7 cellular contexts compared by ENCODE assay signal in genomic region chr14:22976620-22977433, GRCh38. TPM values are rescaled to one million over a fixed set of nuclear protein-coding genes. Genes with fewer than 3 reads are reported as not detected.
DNase-seq lines count a peak whose midpoint lies in the region; ATAC-seq, FAIRE-seq and TF ChIP-seq lines count a peak whose summit lies in the region.
"Had no signal": no experiment of that assay in that cellular context is flagged by ENCODE, and none has a peak within 500 bp of the region (broad histone marks: within the 10 kb centered on the region; RNA-seq: fewer than 3 reads in every experiment).

No MANE protein-coding gene starts in this region.

- no TSS peak for BruUV-seq in Calu3 (replicated peaks; lab: Mats Ljungman, UMichigan)

- H3K9me3 Mint-ChIP-seq in Calu3 (ENCODE audit: low read depth, unreplicated experiment): no peaks in the 10 kb centered on the region

- TF ChIP-seq CTCF in Calu3 (IDR thresholded peaks at IDR 0.05; ENCODE audit: unreplicated experiment) (no peak), GM10248 (IDR thresholded peaks at IDR 0.05; ENCODE audit: control extremely low read depth, extremely low read depth, low read depth, missing control alignments) (no peak)

- POLR2A ChIA-PET in GM10248 (lab: Yijun Ruan, JAX): interaction anchor here (0.9 kb wide), 1 partner anchor 8 kb away, joined by 3 read pairs; no protein-coding TSS in a partner anchor

- ATAC-seq in left lobe of liver: peak; percentile 57
- ATAC-seq in GM21717 (IDR thresholded peaks at IDR 0.05; ENCODE audit: unreplicated experiment): no peak

- peak overlapping the region; percentile 63 for H3K4me3 Mint-ChIP-seq in Calu3 (ENCODE audit: low read depth, unreplicated experiment)

- DNase-seq in Calu3 (peak; percentile 54), RCC 7860 (ENCODE audit: low spot score) (peak; percentile 70), left lobe of liver (ENCODE audit: low spot score) (peak; percentile 69), GM10248 (ENCODE audit: extremely low spot score) (no peak)
- DNase-seq in central memory CD4-positive, alpha-beta T cell: no peak

- CTCF ChIA-PET in Calu3 (lab: Charles Lee) (interaction anchor here (0.6 to 2.3 kb wide), 7 partner anchors 10 to 92 kb away, joined by 3 to 8 read pairs (median 5); partner anchors contain the start of gene PRMT5), GM10248 (lab: Yijun Ruan, JAX) (interaction anchor here (0.7 to 12.1 kb wide), 13 partner anchors 9 to 104 kb away, joined by 3 to 270 read pairs (median 4); partner anchors contain the start of genes AJUBA, CDH24 and PRMT5)

- peak overlapping the region; percentile 89 for H3K27ac Mint-ChIP-seq in Calu3 (ENCODE audit: unreplicated experiment)

- no peaks in the 10 kb centered on the region for H3K27me3 Mint-ChIP-seq in Calu3 (ENCODE audit: unreplicated experiment)

- H3K4me1 Mint-ChIP-seq in Calu3 (ENCODE audit: low read depth, unreplicated experiment): peaks cover 62% of the 10 kb centered on the region

- intact Hi-C loops in Calu3 (cut with micrococcal nuclease; ENCODE audit: unreplicated experiment): no loop called here

- FAIRE-seq in RCC 7860 (lab: Jason Lieb, UNC): no peak
- FAIRE-seq: GM12892 had no signal

- H3K36me3 Mint-ChIP-seq in Calu3 (ENCODE audit: insufficient read depth, unreplicated experiment): peaks cover 43% of the 10 kb centered on the region

RNA-seq across cellular contexts. Expression of gene AJUBA, which starts 5.5 kb away (rescaled TPM):
- total RNA-seq in Calu3 (2022) (20.2 and 32.7 TPM in 2 replicates), left lobe of liver (8.6 TPM)

RNA-seq across cellular contexts. Expression of gene HAUS4, which starts 19.9 kb away (rescaled TPM):
- 30.4 and 32.1 TPM in 2 replicates for total RNA-seq in Calu3 (2022)
- total RNA-seq in left lobe of liver: 9.7 TPM

RNA-seq across cellular contexts. Expression of gene C14orf93, which starts 33.1 kb away (rescaled TPM):
- total RNA-seq in Calu3 (2022) (9.6 and 10.6 TPM in 2 replicates), left lobe of liver (4.3 TPM)

RNA-seq across cellular contexts. Expression of gene PRMT5, which starts 47.7 kb away (rescaled TPM):
- total RNA-seq in Calu3 (2022): 101 and 113 TPM in 2 replicates
- total RNA-seq in left lobe of liver: 19.7 TPM

RNA-seq across cellular contexts. Expression of gene PSMB5, which starts 57.9 kb away (rescaled TPM):
- total RNA-seq in Calu3 (2022) (121 and 138 TPM in 2 replicates), left lobe of liver (59.9 TPM)

Comparison
In these comparisons a context has a peak if more than half of its experiments do, and no peak if none do; other contexts are left out.
1. DNase-seq: peak in Calu3 (single experiment), RCC 7860 (single experiment) and left lobe of liver (single experiment); none in central memory CD4-positive, alpha-beta T cell (single experiment) and GM10248 (single experiment).